In genomic region chr11:68257477-68258362, GRCh38 we compare ENCODE assay signal across 8 cellular contexts. TPM values are rescaled to one million over a fixed set of nuclear protein-coding genes. Genes with fewer than 3 reads are reported as not detected.
DNase-seq lines count a peak whose midpoint lies in the region; ATAC-seq and TF ChIP-seq lines count a peak whose summit lies in the region.

No MANE protein-coding gene starts in this region.

- peaks cover 13% of the 10 kb centered on the region for H3K36me3 Mint-ChIP-seq in chondrocyte (ENCODE audit: low read depth)

- H3K27ac Mint-ChIP-seq in chondrocyte (ENCODE audit: unreplicated experiment), result peak overlapping the region; percentile 75

- no peak for ATAC-seq in HG03469 (IDR thresholded peaks at IDR 0.05; ENCODE audit: unreplicated experiment)

- DNase-seq in Ammon's horn (ENCODE audit: low spot score) (peak; percentile 95), HCEC 1CT (peak; percentile 84), NCI-H510A (lab: John Stamatoyannopoulos, UW) (peak; percentile 74), chondrocyte (ENCODE audit: low spot score) (no peak), left kidney (ENCODE audit: low read depth, low spot score) (peak; percentile 94)
- DNase-seq in activated CD4-positive, alpha-beta T cell treated with anti-CD3 and anti-CD28 coated beads for 4 hours, result peak; percentile 93 to 96
- peak; percentile 92 for DNase-seq in stimulated activated CD4-positive, alpha-beta T cell treated with anti-CD3 and anti-CD28 coated beads, Interleukin-1b, Interleukin-23, amount 100 ng/mL, for 48 hours

- TF ChIP-seq CTCF in chondrocyte (IDR thresholded peaks at IDR 0.05), result peak; percentile 95

- H3K4me3 Mint-ChIP-seq in chondrocyte (ENCODE audit: unreplicated experiment), result no peak overlapping the region

- H3K4me1 Mint-ChIP-seq in chondrocyte (ENCODE audit: low read depth), result peaks cover 25% of the 10 kb centered on the region

- H3K9me3 Mint-ChIP-seq in chondrocyte (ENCODE audit: low read depth), result no peaks in the 10 kb centered on the region

- H3K27me3 Mint-ChIP-seq in chondrocyte (ENCODE audit: low read depth), result no peaks in the 10 kb centered on the region

RNA-seq across cellular contexts. Expression of gene C11orf24, which starts 14.1 kb away (rescaled TPM):
- 104 to 110 TPM (median 107 TPM) in 3 replicates for total RNA-seq in chondrocyte

RNA-seq across cellular contexts. Expression of gene KMT5B, which starts 44.6 kb away (rescaled TPM):
- 40.8 to 44.4 TPM (median 41.2 TPM) in 3 replicates for total RNA-seq in chondrocyte

RNA-seq across cellular contexts. Expression of gene LRP5, which starts 54.7 kb away (rescaled TPM):
- 38.7 to 61.0 TPM (median 47.2 TPM) in 3 replicates for total RNA-seq in chondrocyte
